In the genomic region with DNA sequence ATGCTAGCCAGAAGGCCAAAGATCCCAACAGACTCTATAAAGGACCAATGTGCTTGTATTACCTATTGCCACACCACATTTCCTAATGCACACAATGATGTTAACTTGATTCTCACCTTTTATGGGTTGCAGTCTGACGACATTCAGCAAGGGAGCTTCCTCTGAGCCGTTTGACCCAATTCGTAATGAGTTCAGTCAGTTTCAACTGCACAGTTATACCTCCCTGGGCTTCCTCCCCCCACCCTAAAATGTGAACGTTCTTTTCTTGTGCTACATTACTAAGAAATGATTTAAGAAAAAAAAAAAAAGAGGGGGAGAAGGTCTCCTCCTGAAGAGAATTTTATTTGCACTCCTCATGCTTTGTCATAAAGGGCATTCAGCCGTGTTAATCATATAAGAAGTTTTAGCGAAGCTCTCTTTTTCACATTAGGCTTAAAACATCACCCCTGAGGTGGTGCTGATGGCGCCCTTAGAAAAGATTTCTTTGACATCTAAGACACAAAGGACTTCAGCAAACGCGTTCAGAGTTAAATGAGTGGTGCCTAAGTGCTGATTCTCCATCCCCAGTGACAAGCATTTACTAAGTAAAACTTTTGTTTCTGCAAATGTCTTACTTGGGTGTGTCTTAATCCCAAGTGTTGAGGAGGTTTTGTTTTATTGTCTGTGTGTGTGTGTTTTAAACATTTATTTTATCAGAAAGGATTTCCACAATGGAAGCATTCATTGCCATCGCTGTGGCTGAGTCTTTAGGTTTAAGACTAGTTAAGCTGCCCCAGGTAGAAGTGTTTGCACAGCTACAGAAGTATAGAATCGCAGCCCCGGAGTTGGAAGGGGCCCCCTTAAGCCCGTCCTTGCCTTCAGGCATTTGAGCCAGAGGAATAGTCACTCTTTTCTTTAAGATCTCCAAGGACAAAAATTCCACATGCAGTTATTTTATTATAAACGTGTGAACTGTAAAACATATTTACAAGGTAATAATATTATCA, we compare ENCODE assay signal across 1 cellular context.
TF ChIP-seq lines count a peak whose summit lies in the region.

No MANE protein-coding gene starts in this region.

TF ChIP-seq in GM23338, 12 proteins besides CTCF, POLR2A, EP300 and RAD21 (continued from another document):
- TF ChIP-seq, protein P1, sequence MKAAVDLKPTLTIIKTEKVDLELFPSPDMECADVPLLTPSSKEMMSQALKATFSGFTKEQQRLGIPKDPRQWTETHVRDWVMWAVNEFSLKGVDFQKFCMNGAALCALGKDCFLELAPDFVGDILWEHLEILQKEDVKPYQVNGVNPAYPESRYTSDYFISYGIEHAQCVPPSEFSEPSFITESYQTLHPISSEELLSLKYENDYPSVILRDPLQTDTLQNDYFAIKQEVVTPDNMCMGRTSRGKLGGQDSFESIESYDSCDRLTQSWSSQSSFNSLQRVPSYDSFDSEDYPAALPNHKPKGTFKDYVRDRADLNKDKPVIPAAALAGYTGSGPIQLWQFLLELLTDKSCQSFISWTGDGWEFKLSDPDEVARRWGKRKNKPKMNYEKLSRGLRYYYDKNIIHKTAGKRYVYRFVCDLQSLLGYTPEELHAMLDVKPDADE (IDR thresholded peaks at IDR 0.05), result no peak
- TF ChIP-seq EZH2phosphoT487 (IDR thresholded peaks at IDR 0.05; ENCODE audit: unreplicated experiment), result no peak
- no peak for TF ChIP-seq JUNB (IDR thresholded peaks at IDR 0.05; ENCODE audit: unreplicated experiment)
- no peak for TF ChIP-seq ZNF331 (CRISPR knock-in tag; IDR thresholded peaks at IDR 0.05; ENCODE audit: low read depth)
